Comparison of ENCODE assay signal across 8 cellular contexts in the genomic region with DNA sequence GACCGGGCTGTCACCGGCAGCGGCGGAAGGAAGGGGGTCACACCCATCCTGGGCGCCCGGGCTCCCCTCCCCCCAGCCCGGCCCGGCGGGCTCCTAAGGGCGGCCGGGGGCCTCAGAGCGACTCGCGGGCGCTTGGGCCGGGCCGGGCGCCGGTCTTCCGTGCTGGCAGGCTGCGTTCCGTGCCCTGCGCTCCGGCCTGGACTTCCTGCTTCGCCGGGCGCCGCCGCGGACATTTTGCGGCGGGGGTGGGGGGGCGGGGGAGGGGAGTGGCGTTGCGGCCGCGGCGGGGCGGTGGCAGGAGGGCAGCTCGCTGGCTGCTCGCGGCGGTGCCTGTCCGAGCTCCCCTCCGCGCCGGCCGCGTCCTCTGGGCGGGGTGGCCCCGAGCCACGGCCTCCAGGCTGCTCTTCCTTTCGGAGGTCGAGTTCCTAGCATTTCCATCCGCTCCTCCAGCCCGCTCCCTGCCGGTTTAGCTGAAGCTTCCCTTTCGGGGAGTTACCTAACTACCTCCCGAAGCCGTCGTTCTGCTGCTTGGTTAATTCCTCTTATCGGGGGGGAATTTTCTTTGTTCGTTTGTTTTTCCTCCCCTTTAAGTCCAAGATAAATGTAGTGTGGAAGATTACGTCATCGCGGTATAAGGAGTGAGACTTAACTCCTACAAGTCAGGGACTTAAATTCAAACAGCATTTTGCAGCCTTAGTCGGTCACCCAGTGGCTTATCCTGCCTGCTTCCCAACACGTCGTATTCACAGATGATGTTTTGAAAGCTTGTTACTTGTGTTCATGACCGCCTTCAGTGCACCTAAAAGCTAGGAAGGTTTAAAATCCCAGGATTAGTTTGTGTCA. TPM values are rescaled to one million over a fixed set of nuclear protein-coding genes. Genes with fewer than 3 reads are reported as not detected.
DNase-seq lines count a peak whose midpoint lies in the region; ATAC-seq and TF ChIP-seq lines count a peak whose summit lies in the region.

No MANE protein-coding gene starts in this region.

- H3T11ph ChIP-seq in H9 (ENCODE audit: low read length): no peak overlapping the region

- WGBS in H9 (ENCODE audit: extremely low coverage, insufficient read length, low lambda C conversion rate): no CpG with 5 or more reads among the region's 70 CpGs
- 0 to 2% methylated on average over 18 to 46 of the region's 70 CpGs for WGBS in body of pancreas, 2 donors

- peak overlapping the region; percentile 19; the same call in 1 of the 2 replicates for H3K4ac ChIP-seq in H9 (ENCODE audit: low read depth, low read length)

- no peaks in the 10 kb centered on the region; the same call in 1 of the 2 replicates for H3K36me3 ChIP-seq in Loucy (ENCODE audit: insufficient read depth, low read length)
- no peaks in the 10 kb centered on the region for H3K36me3 ChIP-seq in body of pancreas (replicated peaks in 1 of 2; ENCODE audit: insufficient read depth in 1 of 2, low read depth in 2 of 2)

- H2AFZ ChIP-seq in H9 (ENCODE audit: low read length) (no peak overlapping the region), Loucy (ENCODE audit: low read length) (no peak overlapping the region; the same call in 1 of the 2 replicates)

- H3K14ac ChIP-seq in H9 (ENCODE audit: insufficient read depth, low read length): peak overlapping the region; percentile 91

- no peak overlapping the region for H2BK120ac ChIP-seq in H9 (ENCODE audit: low read depth, low read length, poor library complexity, severe bottlenecking)

- peak overlapping the region; percentile 100 for H3K4me2 ChIP-seq in H9 (ENCODE audit: insufficient read depth, insufficient read length, low read length)
- peak overlapping the region; percentile 83 for H3K4me2 ChIP-seq in Loucy (ENCODE audit: low read depth, low read length, poor library complexity, severe bottlenecking)

- H2BK15ac ChIP-seq in H9 (ENCODE audit: low read depth, low read length): no peak overlapping the region

- H3K4me3 ChIP-seq in Loucy (ENCODE audit: low read length, poor library complexity, severe bottlenecking) (peak overlapping the region; percentile 76), body of pancreas (peak overlapping the region; percentile 33 to 76), iPS-11a (ENCODE audit: low read depth, low read length) (peak overlapping the region; percentile 83), retinal pigment epithelial cell (ENCODE audit: low read length) (peak overlapping the region; percentile 94)

- DNase-seq in ELF-1 (ENCODE audit: low read depth, low spot score) (peak; percentile 80), H9 (peak; percentile 63), T-helper 9 cell (peak; percentile 49), body of pancreas (peak; percentile 64 to 69 (median 67)), retinal pigment epithelial cell (ENCODE audit: low read depth) (peak; percentile 85), NCI-H2029 (lab: John Stamatoyannopoulos, UW) (no peak)

- H3K9me2 ChIP-seq in Loucy (replicated peaks; ENCODE audit: low read depth, low read length): no peaks in the 10 kb centered on the region

- no peaks in the 10 kb centered on the region for H3F3A ChIP-seq in Loucy (ENCODE audit: low read depth)

- H4K91ac ChIP-seq in H9 (ENCODE audit: insufficient read length, low read depth, low read length): no peak overlapping the region

- peak; percentile 72 for ATAC-seq in body of pancreas

- no peak overlapping the region for H3K56ac ChIP-seq in H9 (ENCODE audit: insufficient read length, low read depth, low read length)

- H2AK5ac ChIP-seq in H9 (ENCODE audit: insufficient read length, low read length): no peak overlapping the region

- no peak overlapping the region for H4K8ac ChIP-seq in H9 (replicated peaks; ENCODE audit: insufficient read length, low read depth, low read length)

- H2BK5ac ChIP-seq in H9 (ENCODE audit: insufficient read length, low read length): peak overlapping the region; percentile 4

- H3K4me1 ChIP-seq in H9 (ENCODE audit: insufficient read depth, low read length) (no peaks in the 10 kb centered on the region; the same call in 1 of the 2 replicates), Loucy (ENCODE audit: insufficient read depth, low read length, poor library complexity, severe bottlenecking) (peaks cover 34% of the 10 kb centered on the region), body of pancreas (peaks cover 35% of the 10 kb centered on the region)

- no peaks in the 10 kb centered on the region for H3K27me3 ChIP-seq in H9 (ENCODE audit: insufficient read depth, low read length)
- H3K27me3 ChIP-seq in Loucy (ENCODE audit: insufficient read depth, low read length, poor library complexity, severe bottlenecking): no peaks in the 10 kb centered on the region
- H3K27me3 ChIP-seq in body of pancreas: no peaks in the 10 kb centered on the region

- peak overlapping the region; percentile 73 for H3K18ac ChIP-seq in H9 (ENCODE audit: insufficient read length, low read depth, low read length)

- no peaks in the 10 kb centered on the region for H3K9me3 ChIP-seq in H9 (ENCODE audit: control insufficient read depth, low read depth, low read length)
- H3K9me3 ChIP-seq in Loucy (ENCODE audit: insufficient read depth, low read depth, low read length): no peaks in the 10 kb centered on the region
- H3K9me3 ChIP-seq in body of pancreas: no peaks in the 10 kb centered on the region

- TF ChIP-seq CTCF in H9 (conservative IDR thresholded peaks at IDR 0.05) (no peak), Loucy (conservative IDR thresholded peaks at IDR 0.05; ENCODE audit: low read length) (no peak), body of pancreas (IDR thresholded peaks at IDR 0.05) (peak in 1 of 7 experiments; percentile 16), retinal pigment epithelial cell (conservative IDR thresholded peaks at IDR 0.05; ENCODE audit: low read depth, low read length) (no peak)

- no peaks in the 10 kb centered on the region for H3K9me3 Mint-ChIP-seq in H9

- peaks cover 0 to 18% (median 14%) of the 10 kb centered on the region in 3 experiments; a peak in 5 of 7 replicates for H3K36me3 Mint-ChIP-seq in H9 (ENCODE audit: insufficient read depth in 1 of 3, low read depth in 3 of 3)

- H3K9ac ChIP-seq in H9 (ENCODE audit: extremely low read depth, insufficient read length, low read length) (peak overlapping the region; percentile 95), Loucy (ENCODE audit: low read depth, low read length, poor library complexity, severe bottlenecking) (peak overlapping the region; percentile 77)

- TF ChIP-seq POLR2A in body of pancreas (IDR thresholded peaks at IDR 0.05): peak; percentile 39 to 59 (median 53)

- intact Hi-C loops in body of pancreas (cut with DNase I): no loop called here

- no peak overlapping the region for H4K5ac ChIP-seq in H9 (ENCODE audit: insufficient read length, low read depth, low read length)

- peaks cover 6% of the 10 kb centered on the region for H3K23me2 ChIP-seq in H9 (ENCODE audit: insufficient read length, low read depth, low read length, poor library complexity, severe bottlenecking)

- H3K27ac Mint-ChIP-seq in H9: peak overlapping the region; percentile 94 to 98 (median 98); a peak in 6 of 7 replicates

- H3K4me1 Mint-ChIP-seq in H9: peaks cover 17 to 25% of the 10 kb centered on the region in 2 experiments

- no peak overlapping the region for H2BK20ac ChIP-seq in H9 (ENCODE audit: low read depth, low read length, poor library complexity, severe bottlenecking)

- H3K23ac ChIP-seq in H9 (ENCODE audit: insufficient read length, low read depth, low read length): no peak overlapping the region

- H3K27ac ChIP-seq in H9 (ENCODE audit: insufficient read length, low read depth, low read length) (peak overlapping the region; percentile 67), body of pancreas (peak overlapping the region; percentile 99 to 100 (median 100))

- H4K20me1 ChIP-seq in H9 (ENCODE audit: control insufficient read depth, insufficient read depth, insufficient read length) (no peaks in the 10 kb centered on the region), Loucy (ENCODE audit: insufficient read depth, low read length, poor library complexity, severe bottlenecking) (peaks cover 47% of the 10 kb centered on the region)

- H3K79me1 ChIP-seq in H9 (ENCODE audit: insufficient read depth, low read depth, low read length, poor library complexity, severe bottlenecking): peaks cover 7% of the 10 kb centered on the region

- no peaks in the 10 kb centered on the region; the same call in 1 of the 2 replicates for H3K27me3 Mint-ChIP-seq in H9 (ENCODE audit: low read depth)

- H2BK12ac ChIP-seq in H9 (ENCODE audit: insufficient read length, low read depth, low read length): no peak overlapping the region

- H3K4me3 Mint-ChIP-seq in H9: peak overlapping the region; percentile 94 to 97

- peaks cover 33% of the 10 kb centered on the region; the same call in 1 of the 2 replicates for H3K79me2 ChIP-seq in H9 (ENCODE audit: insufficient read depth, low read length)
- peaks cover 60% of the 10 kb centered on the region for H3K79me2 ChIP-seq in Loucy (ENCODE audit: insufficient read depth, low read length)

RNA-seq across cellular contexts. Expression of gene CDC42, which starts 0.7 kb away (rescaled TPM):
- total RNA-seq in H9 (2021) (178 and 197 TPM in 2 replicates), body of pancreas (10 to 100 TPM; 39.9 to 72.1 TPM)

RNA-seq across cellular contexts. Expression of gene CELA3A, which starts 51.8 kb away (rescaled TPM):
- not detected in 2 replicates for total RNA-seq in H9 (2021)
- over 10,000 TPM; 37,316 to 51,622 TPM for total RNA-seq in body of pancreas

Comparison
In these comparisons a context has a peak if more than half of its experiments do, and no peak if none do; other contexts are left out.
1. RNA of gene CELA3A, which starts 51.8 kb away (total RNA-seq): 37,316 to 51,622 TPM in body of pancreas; not detected in H9; every median in the first group is over 1,000 times any median in the second.
2. Peak in every context shown above with its lines, with median percentiles within 50 percentile points of each other: H3K4me3 ChIP-seq.